2 cellular contexts compared by ENCODE assay signal in genomic region chr2:74910245-74910644, GRCh38.
TF ChIP-seq lines count a peak whose summit lies in the region.

No MANE protein-coding gene starts in this region.

TF ChIP-seq in A549, 52 proteins besides CTCF, POLR2A, EP300 and RAD21 (continued from another document):
- TF ChIP-seq USF2 (IDR thresholded peaks at IDR 0.05): no peak

TF ChIP-seq in IMR-90, 13 proteins besides CTCF, POLR2A, EP300 and RAD21 (continued from another document):
- no peak for TF ChIP-seq BHLHE40 (IDR thresholded peaks at IDR 0.05; ENCODE audit: low read depth, low read length)
